In the genomic region with DNA sequence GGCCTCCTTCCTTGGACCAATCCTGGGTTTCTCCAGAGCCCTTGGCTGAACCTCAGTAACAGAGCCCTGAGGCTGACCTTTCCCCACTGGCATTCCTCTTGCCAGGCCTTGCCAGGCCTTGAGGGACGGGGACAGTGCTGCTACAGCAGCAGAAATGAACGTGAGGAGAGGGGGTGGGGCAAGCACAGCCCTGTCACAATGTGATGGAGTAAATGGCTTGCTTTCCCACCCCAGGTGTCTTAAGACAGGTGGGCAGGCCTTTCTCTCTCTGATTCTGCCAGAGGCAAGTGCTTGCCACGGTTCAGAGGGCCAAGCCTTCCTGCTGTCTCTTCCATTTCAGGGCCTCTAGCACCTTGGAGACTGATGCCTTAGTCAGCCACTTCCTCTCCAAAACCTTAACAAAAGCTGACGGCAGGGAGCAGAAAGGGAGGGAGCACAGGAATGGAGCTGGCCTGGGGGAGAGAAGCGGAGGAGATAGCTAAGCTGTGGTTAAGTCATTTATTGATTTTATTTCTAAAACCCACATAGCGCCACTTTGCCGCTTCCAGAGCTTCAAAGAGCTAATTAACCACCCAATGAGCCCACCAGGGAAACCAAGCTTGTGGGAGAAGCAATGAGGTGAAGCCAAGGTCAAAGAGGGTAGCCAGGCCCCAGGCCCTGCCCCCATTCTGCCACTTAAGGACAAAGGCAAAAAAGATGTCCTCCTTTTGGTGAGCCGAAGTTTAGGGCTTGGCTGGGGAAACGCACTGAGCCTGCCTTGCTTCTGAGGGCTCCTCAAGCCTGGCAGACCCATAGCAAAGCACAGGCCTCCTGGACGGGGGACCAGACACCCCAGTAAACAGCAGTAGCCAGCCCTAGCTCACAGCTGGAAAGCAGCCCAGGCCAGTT, we compare ENCODE assay signal across 8 cellular contexts. TPM values are rescaled to one million over a fixed set of nuclear protein-coding genes. Genes with fewer than 3 reads are reported as not detected.
DNase-seq lines count a peak whose midpoint lies in the region; ATAC-seq and TF ChIP-seq lines count a peak whose summit lies in the region.

No MANE protein-coding gene starts in this region.

- no peak overlapping the region for H4K8ac ChIP-seq in H9 (replicated peaks; ENCODE audit: insufficient read length, low read depth, low read length)

- DNase-seq in H9 (peak; percentile 77), heart right ventricle (no peak), sigmoid colon (peak; percentile 83), iPS-NIHi11 (ENCODE audit: low spot score) (no peak)
- DNase-seq in activated CD4-positive, alpha-beta memory T cell treated with anti-CD3 and anti-CD28 coated beads for 36 hours = peak; percentile 29

- no peak overlapping the region for H3K18ac ChIP-seq in H9 (ENCODE audit: insufficient read length, low read depth, low read length)

- H3K56ac ChIP-seq in H9 (ENCODE audit: insufficient read length, low read depth, low read length) = no peak overlapping the region

- H3K9me3 ChIP-seq in H9 (ENCODE audit: control insufficient read depth, low read depth, low read length) = no peaks in the 10 kb centered on the region
- no peaks in the 10 kb centered on the region for H3K9me3 ChIP-seq in heart right ventricle
- no peaks in the 10 kb centered on the region for H3K9me3 ChIP-seq in sigmoid colon

- CTCF ChIA-PET in activated CD4-positive, alpha-beta memory T cell treated with anti-CD3 and anti-CD28 coated beads for 36 hours (lab: Charles Lee) = interaction anchor here (0.7 to 2.4 kb wide), 7 partner anchors 12 to 75 kb away, joined by 3 to 15 read pairs (median 4); a partner anchor contains a TSS

- H3K4me2 ChIP-seq in H9 (ENCODE audit: insufficient read depth, insufficient read length, low read length) = peak overlapping the region; percentile 13

- peaks cover 32 to 59% (median 47%) of the 10 kb centered on the region in 3 experiments; a peak in 6 of 7 replicates for H3K36me3 Mint-ChIP-seq in H9 (ENCODE audit: insufficient read depth in 1 of 3, low read depth in 3 of 3)
- peaks cover 53% of the 10 kb centered on the region for H3K36me3 Mint-ChIP-seq in activated CD4-positive, alpha-beta memory T cell treated with anti-CD3 and anti-CD28 coated beads for 36 hours

- H4K5ac ChIP-seq in H9 (ENCODE audit: insufficient read length, low read depth, low read length) = no peak overlapping the region

- TF ChIP-seq CTCF in H9 (conservative IDR thresholded peaks at IDR 0.05) (no peak), heart right ventricle (IDR thresholded peaks at IDR 0.05) (no peak), sigmoid colon (IDR thresholded peaks at IDR 0.05) (no peak)

- peaks cover 75 to 96% of the 10 kb centered on the region in 2 experiments for H3K4me1 Mint-ChIP-seq in H9
- peaks cover 67% of the 10 kb centered on the region for H3K4me1 Mint-ChIP-seq in activated CD4-positive, alpha-beta memory T cell treated with anti-CD3 and anti-CD28 coated beads for 36 hours (ENCODE audit: low read depth)

- H3K27ac ChIP-seq in ACC112 (ENCODE audit: low read depth, low read length) (peak overlapping the region; percentile 15), H9 (ENCODE audit: insufficient read length, low read depth, low read length) (peak overlapping the region; percentile 64), heart right ventricle (peak overlapping the region; percentile 24 to 87 (median 78)), sigmoid colon (peak overlapping the region; percentile 79 to 88 (median 82))

- no peak overlapping the region for H2AK5ac ChIP-seq in H9 (ENCODE audit: insufficient read length, low read length)

- no peaks in the 10 kb centered on the region for H3K23me2 ChIP-seq in H9 (ENCODE audit: insufficient read length, low read depth, low read length, poor library complexity, severe bottlenecking)

- no peak overlapping the region for H2BK120ac ChIP-seq in H9 (ENCODE audit: low read depth, low read length, poor library complexity, severe bottlenecking)

- H3K23ac ChIP-seq in H9 (ENCODE audit: insufficient read length, low read depth, low read length) = no peak overlapping the region

- H3K36me3 ChIP-seq in ACC112 (ENCODE audit: insufficient read depth, low read length) = peaks cover 23% of the 10 kb centered on the region
- peaks cover 6 to 67% (median 45%) of the 10 kb centered on the region in 9 donors for H3K36me3 ChIP-seq in heart right ventricle
- peaks cover 38 to 53% (median 48%) of the 10 kb centered on the region in 4 donors for H3K36me3 ChIP-seq in sigmoid colon

- H3K4me3 ChIP-seq in ACC112 (ENCODE audit: low read depth, low read length) (no peak overlapping the region), heart right ventricle (no peak overlapping the region), sigmoid colon (no peak overlapping the region)

- H2BK15ac ChIP-seq in H9 (ENCODE audit: low read depth, low read length) = no peak overlapping the region

- H3K79me1 ChIP-seq in H9 (ENCODE audit: insufficient read depth, low read depth, low read length, poor library complexity, severe bottlenecking) = peaks cover 3% of the 10 kb centered on the region

- H3K27ac Mint-ChIP-seq in H9 = peak overlapping the region; percentile 97 to 99 (median 98)
- H3K27ac Mint-ChIP-seq in activated CD4-positive, alpha-beta memory T cell treated with anti-CD3 and anti-CD28 coated beads for 36 hours = peak overlapping the region; percentile 80

- peaks cover 7% of the 10 kb centered on the region for H3K79me2 ChIP-seq in ACC112 (ENCODE audit: control insufficient read depth, insufficient read depth, low read length, unreplicated experiment)
- H3K79me2 ChIP-seq in H9 (ENCODE audit: insufficient read depth, low read length) = no peaks in the 10 kb centered on the region

- no peak overlapping the region for H3K4ac ChIP-seq in H9 (ENCODE audit: low read depth, low read length)

- H3K4me1 ChIP-seq in ACC112 (ENCODE audit: control insufficient read depth, insufficient read depth, low read length, unreplicated experiment) (peaks cover 26% of the 10 kb centered on the region), H9 (ENCODE audit: insufficient read depth, low read length) (peaks cover 4% of the 10 kb centered on the region; the same call in 1 of the 2 replicates), heart right ventricle (peaks cover 39 to 86% (median 79%) of the 10 kb centered on the region in 9 donors), sigmoid colon (peaks cover 0 to 87% (median 79%) of the 10 kb centered on the region in 4 donors)

- no CpG with 5 or more reads among the region's 10 CpGs for WGBS in H9 (ENCODE audit: extremely low coverage, insufficient read length, low lambda C conversion rate)
- WGBS in heart right ventricle, 2 donors = 34% methylated on average over 10 of the region's 10 CpGs
- 43 to 65% methylated on average over 10 of the region's 10 CpGs for WGBS in sigmoid colon, 2 donors

- no peak overlapping the region for H2BK5ac ChIP-seq in H9 (ENCODE audit: insufficient read length, low read length)

- H4K91ac ChIP-seq in H9 (ENCODE audit: insufficient read length, low read depth, low read length) = no peak overlapping the region

- POLR2A ChIA-PET in activated CD4-positive, alpha-beta memory T cell treated with anti-CD3 and anti-CD28 coated beads for 36 hours (lab: Charles Lee) = interaction anchor here (0.8 to 2.4 kb wide), 8 partner anchors 10 to 334 kb away, joined by 3 to 9 read pairs (median 3); a partner anchor contains a TSS

- peak overlapping the region; percentile 34 to 67 for H3K4me3 Mint-ChIP-seq in H9
- no peak overlapping the region for H3K4me3 Mint-ChIP-seq in activated CD4-positive, alpha-beta memory T cell treated with anti-CD3 and anti-CD28 coated beads for 36 hours

- ATAC-seq in heart right ventricle = peak in 4 of 8 donors; percentile 7 to 12 (median 10)
- ATAC-seq in GM21576 (IDR thresholded peaks at IDR 0.05; ENCODE audit: unreplicated experiment) = no peak
- no peak for ATAC-seq in HG02588 (IDR thresholded peaks at IDR 0.05; ENCODE audit: unreplicated experiment)

- no peak overlapping the region for H3K9ac ChIP-seq in H9 (ENCODE audit: extremely low read depth, insufficient read length, low read length)

- H4K20me1 ChIP-seq in H9 (ENCODE audit: control insufficient read depth, insufficient read depth, insufficient read length) = no peaks in the 10 kb centered on the region

- H3K27me3 ChIP-seq in ACC112 (ENCODE audit: insufficient read depth, low read length) (no peaks in the 10 kb centered on the region), H9 (ENCODE audit: insufficient read depth, low read length) (no peaks in the 10 kb centered on the region), heart right ventricle (no peaks in the 10 kb centered on the region), sigmoid colon (no peaks in the 10 kb centered on the region)

- intact Hi-C loops in activated CD4-positive, alpha-beta memory T cell treated with anti-CD3 and anti-CD28 coated beads for 36 hours (cut with micrococcal nuclease) = loop anchor here (2.0 kb wide), 1 partner anchor 18 kb away; a partner anchor contains a TSS
- intact Hi-C loops in heart right ventricle (cut with DNase I) = no loop called here
- intact Hi-C loops in sigmoid colon (cut with DNase I) = no loop called here

- no peak for TF ChIP-seq POLR2A in sigmoid colon (IDR thresholded peaks at IDR 0.05)

- no peak overlapping the region for H2BK20ac ChIP-seq in H9 (ENCODE audit: low read depth, low read length, poor library complexity, severe bottlenecking)

- no peaks in the 10 kb centered on the region; the same call in 1 of the 2 replicates for H3K27me3 Mint-ChIP-seq in H9 (ENCODE audit: low read depth)
- H3K27me3 Mint-ChIP-seq in activated CD4-positive, alpha-beta memory T cell treated with anti-CD3 and anti-CD28 coated beads for 36 hours = no peaks in the 10 kb centered on the region

- H2BK12ac ChIP-seq in H9 (ENCODE audit: insufficient read length, low read depth, low read length) = no peak overlapping the region

- no peaks in the 10 kb centered on the region; a peak in 1 of 5 replicates for H3K9me3 Mint-ChIP-seq in H9
- no peaks in the 10 kb centered on the region for H3K9me3 Mint-ChIP-seq in activated CD4-positive, alpha-beta memory T cell treated with anti-CD3 and anti-CD28 coated beads for 36 hours

- TF ChIP-seq EP300 in sigmoid colon (IDR thresholded peaks at IDR 0.05) = no peak

- no peak overlapping the region for H3T11ph ChIP-seq in H9 (ENCODE audit: low read length)

- H2AFZ ChIP-seq in ACC112 (ENCODE audit: low read length, unreplicated experiment) (no peak overlapping the region), H9 (ENCODE audit: low read length) (no peak overlapping the region)

- H3K14ac ChIP-seq in H9 (ENCODE audit: insufficient read depth, low read length) = no peak overlapping the region

RNA-seq across cellular contexts. Expression of a gene that starts 3.4 kb away (rescaled TPM):
- total RNA-seq in H9 (2021) (3.6 TPM in 2 replicates), heart right ventricle (100 to 1,000 TPM in 8 of 10 donors, 10 to 100 TPM in 2; 76.8 to 249 (median 132) TPM), sigmoid colon (10 to 100 TPM; 10.5 to 42.1 (median 27.1) TPM)
- 1 to 10 TPM in 1 of 2 experiments, under 1 TPM in 1; 0.94 to 1.6 TPM for total RNA-seq in activated CD4-positive, alpha-beta memory T cell treated with anti-CD3 and anti-CD28 coated beads for 36 hours
- polyA plus RNA-seq in heart right ventricle (10 to 100 TPM; 11.3 to 90.1 TPM), sigmoid colon (1 to 10 TPM in 2 of 3 donors, under 1 TPM in 1; 0.23 to 2.1 (median 1.8) TPM)

RNA-seq across cellular contexts. Expression of a gene that starts 15.2 kb away (rescaled TPM):
- 514 and 528 TPM in 2 replicates for total RNA-seq in H9 (2021)
- 100 to 1,000 TPM; 323 to 328 TPM for total RNA-seq in activated CD4-positive, alpha-beta memory T cell treated with anti-CD3 and anti-CD28 coated beads for 36 hours
- 100 to 1,000 TPM; 149 to 201 (median 165) TPM for total RNA-seq in heart right ventricle
- polyA plus RNA-seq in heart right ventricle = 10 to 100 TPM; 45.6 to 91.1 TPM
- 100 to 1,000 TPM; 185 to 381 (median 294) TPM for total RNA-seq in sigmoid colon
- polyA plus RNA-seq in sigmoid colon = 100 to 1,000 TPM in 1 of 3 donors, 10 to 100 TPM in 2; 36.5 to 126 (median 43.2) TPM

RNA-seq across cellular contexts. Expression of a gene that starts 19.2 kb away (rescaled TPM):
- 24.0 and 26.9 TPM in 2 replicates for total RNA-seq in H9 (2021)
- total RNA-seq in activated CD4-positive, alpha-beta memory T cell treated with anti-CD3 and anti-CD28 coated beads for 36 hours = 1 to 10 TPM; 7.5 to 8.2 TPM
- total RNA-seq in heart right ventricle = 10 to 100 TPM; 18.9 to 49.8 (median 25.4) TPM
- 100 to 1,000 TPM in 1 of 2 donors, 10 to 100 TPM in 1; 31.3 to 128 TPM for polyA plus RNA-seq in heart right ventricle
- 10 to 100 TPM; 26.7 to 77.0 (median 27.8) TPM for total RNA-seq in sigmoid colon
- polyA plus RNA-seq in sigmoid colon = 100 to 1,000 TPM in 1 of 3 donors, 1 to 10 TPM in 2; 2.1 to 101 (median 4.8) TPM

RNA-seq across cellular contexts. Expression of a gene that starts 39.9 kb away (rescaled TPM):
- total RNA-seq in H9 (2021) (21.6 and 24.7 TPM in 2 replicates), heart right ventricle (10 to 100 TPM in 2 of 10 donors, 1 to 10 TPM in 8; 4.6 to 11.3 (median 8.1) TPM), sigmoid colon (10 to 100 TPM; 11.5 to 23.5 (median 16.6) TPM)
- 10 to 100 TPM; 83.3 to 85.8 TPM for total RNA-seq in activated CD4-positive, alpha-beta memory T cell treated with anti-CD3 and anti-CD28 coated beads for 36 hours
- polyA plus RNA-seq in heart right ventricle (10 to 100 TPM in 1 of 2 donors, 1 to 10 TPM in 1; 7.8 to 19.9 TPM), sigmoid colon (10 to 100 TPM in 2 of 3 donors, 1 to 10 TPM in 1; 9.0 to 19.8 (median 11.1) TPM)

RNA-seq across cellular contexts. Expression of a gene that starts 40.2 kb away (rescaled TPM):
- total RNA-seq in H9 (2021) (3.9 and 4.8 TPM in 2 replicates), heart right ventricle (1 to 10 TPM in 6 of 10 donors, under 1 TPM in 4; 0.81 to 5.5 (median 1.4) TPM), sigmoid colon (10 to 100 TPM in 2 of 4 donors, 1 to 10 TPM in 2; 6.8 to 20.5 (median 13.7) TPM)
- under 1 TPM; 0.31 to 0.41 TPM for total RNA-seq in activated CD4-positive, alpha-beta memory T cell treated with anti-CD3 and anti-CD28 coated beads for 36 hours
- polyA plus RNA-seq in heart right ventricle (1 to 10 TPM in 1 of 2 donors, under 1 TPM in 1; 0.45 to 1.8 TPM), sigmoid colon (1 to 10 TPM in 2 of 3 donors, under 1 TPM in 1; 0.23 to 4.9 (median 3.0) TPM)

Comparison
In these comparisons a context has a peak if more than half of its experiments do, and no peak if none do; other contexts are left out.
1. H3K27ac ChIP-seq: peak in every context shown above with its lines; median percentile 82 in sigmoid colon; 78 in heart right ventricle; 64 in H9; 15 in ACC112.
2. DNase-seq: peak in H9 (single experiment), activated CD4-positive, alpha-beta memory T cell treated with anti-CD3 and anti-CD28 coated beads for 36 hours (single experiment) and sigmoid colon (single experiment); none in heart right ventricle (0 of 2) and iPS-NIHi11 (single experiment).